1 cellular context compared by ENCODE assay signal in the genomic region with DNA sequence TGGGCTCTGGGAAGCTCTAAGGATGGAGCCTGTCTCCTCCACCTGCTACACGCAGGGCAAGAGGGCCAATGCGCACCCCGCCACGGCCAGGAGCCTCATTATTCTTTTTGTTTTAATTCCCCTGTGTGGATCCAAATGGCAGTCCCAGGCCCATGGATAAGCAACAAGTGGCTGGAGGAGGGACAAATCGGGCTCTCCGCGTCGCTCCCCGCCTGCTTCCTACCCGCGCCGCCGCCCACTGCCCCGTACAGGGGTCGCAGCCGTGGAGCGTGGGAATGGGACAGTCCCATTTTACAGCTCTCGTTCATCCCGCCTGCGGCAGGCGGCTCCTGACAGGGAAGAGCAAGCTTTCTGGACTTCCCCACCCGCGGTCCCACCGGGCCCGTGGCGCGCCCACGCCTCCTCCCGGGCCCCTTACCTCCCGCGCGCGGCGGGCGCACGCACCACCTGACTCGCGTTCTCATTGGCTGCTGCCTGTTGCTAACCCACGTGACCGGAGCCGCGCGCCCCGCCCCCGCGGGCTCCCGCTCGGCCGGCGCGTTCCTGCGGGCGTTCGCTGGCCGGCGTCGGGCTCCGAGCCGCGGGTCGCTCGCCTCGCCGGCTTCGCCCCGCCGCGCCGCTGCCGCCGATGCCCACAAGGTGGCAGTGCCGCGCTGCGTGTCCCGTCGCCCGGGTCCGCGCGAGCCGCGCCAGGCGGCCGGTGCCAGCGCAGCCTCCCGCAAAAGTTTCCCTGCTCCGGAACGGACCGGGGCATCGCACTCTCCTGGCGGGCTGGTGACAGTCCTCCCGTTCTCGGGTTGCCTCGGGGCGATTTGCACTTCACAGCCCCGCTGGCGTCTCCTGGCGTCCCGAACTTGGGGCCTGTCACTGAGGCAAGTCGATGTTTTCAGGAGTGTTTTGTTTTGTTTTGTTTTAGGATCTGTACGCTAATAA.
A peak's percentile ranks its signal among the peaks of the same experiment; 100 is the strongest.
TF ChIP-seq lines count a peak whose summit lies in the region.

No MANE protein-coding gene starts in this region.

TF ChIP-seq in K562, 482 proteins besides CTCF, POLR2A, EP300 and RAD21 (continued from another document and continues in another):
- TF ChIP-seq SRSF7 (optimal IDR thresholded peaks at IDR 0.05; ENCODE audit: low read depth, low read length) (no peak), HIVEP1 (CRISPR knock-in tag; IDR thresholded peaks at IDR 0.05) (no peak), LCOR (CRISPR knock-in tag; IDR thresholded peaks at IDR 0.05) (no peak; the same call in 1 of the 2 replicates), YBX1 (IDR thresholded peaks at IDR 0.05) (no peak), MCM3 (IDR thresholded peaks at IDR 0.05) (no peak), NFYB (IDR thresholded peaks at IDR 0.05; ENCODE audit: extremely low read depth, insufficient read length) (peak; percentile 50), ZNF316 (IDR thresholded peaks at IDR 0.05) (no peak), ZNF232 (CRISPR knock-in tag; IDR thresholded peaks at IDR 0.05) (no peak), CHD4 (IDR thresholded peaks at IDR 0.05; ENCODE audit: insufficient read depth, insufficient replicate concordance, low read depth, low read length, poor library complexity, severe bottlenecking) (no peak), ZBTB17 (CRISPR knock-in tag; IDR thresholded peaks at IDR 0.05) (peak; percentile 64; the same call in 1 of the 2 replicates), ZNF143 (CRISPR knock-in tag; IDR thresholded peaks at IDR 0.05) (no peak), ZBTB1 (CRISPR knock-in tag; IDR thresholded peaks at IDR 0.05; ENCODE audit: borderline replicate concordance, low read depth) (peak; percentile 51; the same call in 1 of the 2 replicates), PHF21A (IDR thresholded peaks at IDR 0.05; ENCODE audit: borderline replicate concordance, low read depth) (peak; percentile 95), NRF1 (conservative IDR thresholded peaks at IDR 0.05 in 1 of 2, IDR thresholded peaks at IDR 0.05 in 1 of 2) (peak; percentile 72 to 77), BACH1 (tag; IDR thresholded peaks at IDR 0.05) (no peak; the same call in 1 of the 2 replicates), STAT6 (CRISPR knock-in tag; IDR thresholded peaks at IDR 0.05) (peak; percentile 7; the same call in 1 of the 2 replicates), ZNF384 (IDR thresholded peaks at IDR 0.05; ENCODE audit: low read depth, low read length) (no peak; the same call in 1 of the 2 replicates), POU5F1 (IDR thresholded peaks at IDR 0.05; ENCODE audit: borderline replicate concordance, low read depth, low read length, partially characterized antibody) (no peak), FOXP4 (CRISPR knock-in tag; IDR thresholded peaks at IDR 0.05; ENCODE audit: borderline replicate concordance) (no peak), TSHZ1 (CRISPR knock-in tag; IDR thresholded peaks at IDR 0.05) (no peak), MTA1 (IDR thresholded peaks at IDR 0.05; ENCODE audit: borderline replicate concordance) (peak; percentile 70; the same call in 1 of the 2 replicates), MYC (IDR thresholded peaks at IDR 0.05; ENCODE audit: low read depth, low read length) (peak; percentile 55; the same call in 1 of the 2 replicates), MYC (CRISPR knock-in tag; IDR thresholded peaks at IDR 0.05; ENCODE audit: borderline replicate concordance, low read depth) (peak; percentile 58; the same call in 1 of the 2 replicates), CREB3L1 (IDR thresholded peaks at IDR 0.05; ENCODE audit: borderline replicate concordance, low read depth) (no peak), FIP1L1 (IDR thresholded peaks at IDR 0.05; ENCODE audit: low read depth, low read length, poor library complexity, severe bottlenecking) (no peak), ELK1 (CRISPR knock-in tag; IDR thresholded peaks at IDR 0.05) (no peak)
- TF ChIP-seq, protein P1, sequence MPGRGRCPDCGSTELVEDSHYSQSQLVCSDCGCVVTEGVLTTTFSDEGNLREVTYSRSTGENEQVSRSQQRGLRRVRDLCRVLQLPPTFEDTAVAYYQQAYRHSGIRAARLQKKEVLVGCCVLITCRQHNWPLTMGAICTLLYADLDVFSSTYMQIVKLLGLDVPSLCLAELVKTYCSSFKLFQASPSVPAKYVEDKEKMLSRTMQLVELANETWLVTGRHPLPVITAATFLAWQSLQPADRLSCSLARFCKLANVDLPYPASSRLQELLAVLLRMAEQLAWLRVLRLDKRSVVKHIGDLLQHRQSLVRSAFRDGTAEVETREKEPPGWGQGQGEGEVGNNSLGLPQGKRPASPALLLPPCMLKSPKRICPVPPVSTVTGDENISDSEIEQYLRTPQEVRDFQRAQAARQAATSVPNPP (IDR thresholded peaks at IDR 0.05; ENCODE audit: borderline replicate concordance, insufficient read depth, insufficient read length): no peak
- TF ChIP-seq, protein P2, sequence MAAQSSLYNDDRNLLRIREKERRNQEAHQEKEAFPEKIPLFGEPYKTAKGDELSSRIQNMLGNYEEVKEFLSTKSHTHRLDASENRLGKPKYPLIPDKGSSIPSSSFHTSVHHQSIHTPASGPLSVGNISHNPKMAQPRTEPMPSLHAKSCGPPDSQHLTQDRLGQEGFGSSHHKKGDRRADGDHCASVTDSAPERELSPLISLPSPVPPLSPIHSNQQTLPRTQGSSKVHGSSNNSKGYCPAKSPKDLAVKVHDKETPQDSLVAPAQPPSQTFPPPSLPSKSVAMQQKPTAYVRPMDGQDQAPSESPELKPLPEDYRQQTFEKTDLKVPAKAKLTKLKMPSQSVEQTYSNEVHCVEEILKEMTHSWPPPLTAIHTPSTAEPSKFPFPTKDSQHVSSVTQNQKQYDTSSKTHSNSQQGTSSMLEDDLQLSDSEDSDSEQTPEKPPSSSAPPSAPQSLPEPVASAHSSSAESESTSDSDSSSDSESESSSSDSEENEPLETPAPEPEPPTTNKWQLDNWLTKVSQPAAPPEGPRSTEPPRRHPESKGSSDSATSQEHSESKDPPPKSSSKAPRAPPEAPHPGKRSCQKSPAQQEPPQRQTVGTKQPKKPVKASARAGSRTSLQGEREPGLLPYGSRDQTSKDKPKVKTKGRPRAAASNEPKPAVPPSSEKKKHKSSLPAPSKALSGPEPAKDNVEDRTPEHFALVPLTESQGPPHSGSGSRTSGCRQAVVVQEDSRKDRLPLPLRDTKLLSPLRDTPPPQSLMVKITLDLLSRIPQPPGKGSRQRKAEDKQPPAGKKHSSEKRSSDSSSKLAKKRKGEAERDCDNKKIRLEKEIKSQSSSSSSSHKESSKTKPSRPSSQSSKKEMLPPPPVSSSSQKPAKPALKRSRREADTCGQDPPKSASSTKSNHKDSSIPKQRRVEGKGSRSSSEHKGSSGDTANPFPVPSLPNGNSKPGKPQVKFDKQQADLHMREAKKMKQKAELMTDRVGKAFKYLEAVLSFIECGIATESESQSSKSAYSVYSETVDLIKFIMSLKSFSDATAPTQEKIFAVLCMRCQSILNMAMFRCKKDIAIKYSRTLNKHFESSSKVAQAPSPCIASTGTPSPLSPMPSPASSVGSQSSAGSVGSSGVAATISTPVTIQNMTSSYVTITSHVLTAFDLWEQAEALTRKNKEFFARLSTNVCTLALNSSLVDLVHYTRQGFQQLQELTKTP (IDR thresholded peaks at IDR 0.05; ENCODE audit: low read depth in 1 of 2, partially characterized antibody in 2 of 2): no peak
- TF ChIP-seq, protein P3, sequence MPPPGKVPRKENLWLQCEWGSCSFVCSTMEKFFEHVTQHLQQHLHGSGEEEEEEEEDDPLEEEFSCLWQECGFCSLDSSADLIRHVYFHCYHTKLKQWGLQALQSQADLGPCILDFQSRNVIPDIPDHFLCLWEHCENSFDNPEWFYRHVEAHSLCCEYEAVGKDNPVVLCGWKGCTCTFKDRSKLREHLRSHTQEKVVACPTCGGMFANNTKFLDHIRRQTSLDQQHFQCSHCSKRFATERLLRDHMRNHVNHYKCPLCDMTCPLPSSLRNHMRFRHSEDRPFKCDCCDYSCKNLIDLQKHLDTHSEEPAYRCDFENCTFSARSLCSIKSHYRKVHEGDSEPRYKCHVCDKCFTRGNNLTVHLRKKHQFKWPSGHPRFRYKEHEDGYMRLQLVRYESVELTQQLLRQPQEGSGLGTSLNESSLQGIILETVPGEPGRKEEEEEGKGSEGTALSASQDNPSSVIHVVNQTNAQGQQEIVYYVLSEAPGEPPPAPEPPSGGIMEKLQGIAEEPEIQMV (tag; conservative IDR thresholded peaks at IDR 0.05; ENCODE audit: low read depth): no peak
- TF ChIP-seq, protein P4, sequence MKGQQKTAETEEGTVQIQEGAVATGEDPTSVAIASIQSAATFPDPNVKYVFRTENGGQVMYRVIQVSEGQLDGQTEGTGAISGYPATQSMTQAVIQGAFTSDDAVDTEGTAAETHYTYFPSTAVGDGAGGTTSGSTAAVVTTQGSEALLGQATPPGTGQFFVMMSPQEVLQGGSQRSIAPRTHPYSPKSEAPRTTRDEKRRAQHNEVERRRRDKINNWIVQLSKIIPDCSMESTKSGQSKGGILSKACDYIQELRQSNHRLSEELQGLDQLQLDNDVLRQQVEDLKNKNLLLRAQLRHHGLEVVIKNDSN (CRISPR knock-in tag; IDR thresholded peaks at IDR 0.05): peak; percentile 91
